35 cellular contexts compared by ENCODE assay signal in genomic region chr6:150953860-150954259, GRCh38.
"Had no signal": no experiment of that assay in that cellular context is flagged by ENCODE, and none has a peak within 500 bp of the region (broad histone marks: within the 10 kb centered on the region; RNA-seq: fewer than 3 reads in every experiment).

No MANE protein-coding gene starts in this region.

- H3K9me3 Mint-ChIP-seq: activated B cell treated with CpG ODN at 0.5 μM for 24 hours; activated CD8-positive, alpha-beta T cell treated with anti-CD3 and anti-CD28 coated beads for 36 hours; activated T-cell treated with anti-CD3 and anti-CD28 coated beads, Interleukin-2, amount 50 U/mL, for 4 hours; activated T-helper 17 cell treated with anti-CD3 and anti-CD28 coated beads, Interleukin-2, amount 50 U/mL, for 72 hours; central memory CD8-positive, alpha-beta T cell; dendritic cell treated with granulocyte-macrophage colony-stimulating factor and Interleukin-4, amounts not matched to agents 40 ng/mL and 50 ng/mL, for 4 days; T-helper 2 cell treated with Interferon-gamma antibody and Interleukin-4, amounts not matched to agents 5 μg/mL and 100 μg/mL, for 36 hours had no signal

- H3K4me3 Mint-ChIP-seq: activated B cell treated with CpG ODN at 0.5 μM for 24 hours; activated CD8-positive, alpha-beta T cell treated with anti-CD3 and anti-CD28 coated beads for 36 hours; activated naive CD8-positive, alpha-beta T cell; activated T-cell treated with anti-CD3 and anti-CD28 coated beads, Interleukin-2, amount 50 U/mL, for 4 hours; activated T-helper 17 cell treated with anti-CD3 and anti-CD28 coated beads, Interleukin-2, amount 50 U/mL, for 72 hours; central memory CD8-positive, alpha-beta T cell; dendritic cell treated with granulocyte-macrophage colony-stimulating factor and Interleukin-4, amounts not matched to agents 40 ng/mL and 50 ng/mL, for 4 days; T-helper 17 cell; T-helper 2 cell treated with Interferon-gamma antibody and Interleukin-4, amounts not matched to agents 5 μg/mL and 100 μg/mL, for 36 hours had no signal

- H3K4me1 Mint-ChIP-seq: activated B cell treated with CpG ODN at 0.5 μM for 24 hours; activated T-helper 17 cell treated with anti-CD3 and anti-CD28 coated beads, Interleukin-2, amount 50 U/mL, for 72 hours; central memory CD8-positive, alpha-beta T cell had no signal

- H3K27ac ChIP-seq: brain microvascular endothelial cell, dorsolateral prefrontal cortex, epithelial cell of prostate, esophagus squamous epithelium, WERI-Rb-1 had no signal

- FAIRE-seq: astrocyte, bronchial epithelial cell, endothelial cell of umbilical vein, frontal cortex had no signal

- H3K27me3 Mint-ChIP-seq: activated B cell treated with CpG ODN at 0.5 μM for 24 hours; activated CD8-positive, alpha-beta T cell treated with anti-CD3 and anti-CD28 coated beads for 36 hours; activated naive CD8-positive, alpha-beta T cell; activated T-helper 17 cell treated with anti-CD3 and anti-CD28 coated beads, Interleukin-2, amount 50 U/mL, for 72 hours; central memory CD8-positive, alpha-beta T cell; dendritic cell treated with granulocyte-macrophage colony-stimulating factor and Interleukin-4, amounts not matched to agents 40 ng/mL and 50 ng/mL, for 4 days; T-helper 17 cell had no signal

- H3K27ac Mint-ChIP-seq: activated B cell treated with CpG ODN at 0.5 μM for 24 hours; activated CD8-positive, alpha-beta T cell treated with anti-CD3 and anti-CD28 coated beads for 36 hours; activated naive CD8-positive, alpha-beta T cell; activated T-helper 17 cell treated with anti-CD3 and anti-CD28 coated beads, Interleukin-2, amount 50 U/mL, for 72 hours; dendritic cell treated with granulocyte-macrophage colony-stimulating factor and Interleukin-4, amounts not matched to agents 40 ng/mL and 50 ng/mL, for 4 days; T-helper 17 cell; T-helper 2 cell treated with Interferon-gamma antibody and Interleukin-4, amounts not matched to agents 5 μg/mL and 100 μg/mL, for 36 hours had no signal

- H3K4me3 ChIP-seq: coronary artery, dorsolateral prefrontal cortex, esophagus squamous epithelium had no signal

- H3K9me3 ChIP-seq: esophagus squamous epithelium had no signal

- H3K4me1 ChIP-seq: esophagus squamous epithelium had no signal

- H3K27me3 ChIP-seq: brain microvascular endothelial cell, dorsolateral prefrontal cortex, esophagus squamous epithelium had no signal

- DNase-seq: activated B cell treated with CpG ODN at 0.5 μM for 24 hours; activated CD4-positive, alpha-beta T cell treated with anti-CD3 and anti-CD28 coated beads for 48 hours; activated CD4-positive, alpha-beta T cell treated with anti-CD3 and anti-CD28 coated beads, Interleukin-2, amount 50 U/mL, for 1 hour; activated CD4-positive, alpha-beta T cell treated with anti-CD3 and anti-CD28 coated beads, Interleukin-2, amount 50 U/mL, for 48 hours; activated CD8-positive, alpha-beta memory T cell treated with anti-CD3 and anti-CD28 coated beads for 24 hours; activated CD8-positive, alpha-beta T cell treated with anti-CD3 and anti-CD28 coated beads for 36 hours; activated effector memory CD4-positive, alpha-beta T cell treated with Interleukin-2 at 50 U/mL for 16 hours; activated gamma-delta T cell treated with Interleukin-2 at 50 U/mL for 16 hours; activated naive CD4-positive, alpha-beta T cell treated with anti-CD3 and anti-CD28 coated beads, Interleukin-2, amount 50 U/mL, for 16 hours; activated naive CD4-positive, alpha-beta T cell treated with Interleukin-2 at 50 U/mL for 16 hours; activated T-cell treated with anti-CD3 and anti-CD28 coated beads, Interleukin-2, amount 50 U/mL, for 4 hours; amniotic stem cell; anterior cingulate cortex; brain microvascular endothelial cell; dorsolateral prefrontal cortex; effector memory CD4-positive, alpha-beta T cell; esophagus squamous epithelium; foreskin fibroblast; head of caudate nucleus; T-helper 1 cell; T-helper 17 cell; T1000; WERI-Rb-1 had no signal

- ATAC-seq: activated CD4-positive, CD25-positive, alpha-beta regulatory T cell treated with anti-CD3 and anti-CD28 coated beads, Interleukin-2, amount 50 U/mL, for 24 hours; activated CD8-positive, alpha-beta T cell treated with anti-CD3 and anti-CD28 coated beads for 36 hours; activated T-cell treated with anti-CD3 and anti-CD28 coated beads, Interleukin-2, amount 50 U/mL, for 4 hours; activated T-helper 17 cell treated with anti-CD3 and anti-CD28 coated beads, Interleukin-2, amount 50 U/mL, for 72 hours; T-helper 17 cell had no signal
